Comparison of ENCODE assay signal across 8 cellular contexts in the genomic region with DNA sequence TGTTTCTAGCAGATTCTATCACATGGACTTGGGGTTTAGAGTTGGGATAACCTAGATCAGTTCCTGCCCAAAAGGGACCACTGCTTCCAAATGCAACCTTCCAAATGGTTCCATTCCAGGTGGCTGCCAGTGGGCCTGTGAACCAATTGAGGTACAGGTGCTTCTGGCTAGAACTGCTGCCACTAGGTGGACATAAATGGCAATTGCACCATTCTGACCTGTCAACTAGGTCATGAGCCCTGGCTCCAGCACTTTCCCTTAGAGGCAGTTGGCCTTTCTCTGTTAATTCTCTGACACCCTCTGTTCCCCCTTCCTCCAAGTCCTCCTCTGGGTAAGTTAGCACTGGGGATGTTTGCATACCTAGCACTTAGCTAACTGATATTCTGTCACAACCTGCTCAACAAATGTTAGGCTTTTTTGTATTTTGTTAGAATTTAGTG. TPM values are rescaled to one million over a fixed set of nuclear protein-coding genes. Genes with fewer than 3 reads are reported as not detected.
DNase-seq lines count a peak whose midpoint lies in the region; ATAC-seq and TF ChIP-seq lines count a peak whose summit lies in the region.

No MANE protein-coding gene starts in this region.

- H3K27ac Mint-ChIP-seq in activated CD4-positive, alpha-beta memory T cell treated with anti-CD3 and anti-CD28 coated beads for 36 hours: no peak overlapping the region
- H3K27ac Mint-ChIP-seq in progenitor cell of endocrine pancreas: no peak overlapping the region

- POLR2A ChIA-PET in activated CD4-positive, alpha-beta memory T cell treated with anti-CD3 and anti-CD28 coated beads for 36 hours (lab: Charles Lee): no interaction called here

- H3K27me3 Mint-ChIP-seq in activated CD4-positive, alpha-beta memory T cell treated with anti-CD3 and anti-CD28 coated beads for 36 hours: no peaks in the 10 kb centered on the region
- H3K27me3 Mint-ChIP-seq in progenitor cell of endocrine pancreas: peaks cover 14% of the 10 kb centered on the region

- ATAC-seq in HG02938 (IDR thresholded peaks at IDR 0.05; ENCODE audit: unreplicated experiment) (peak; percentile 76), gastroesophageal sphincter (no peak)

- TF ChIP-seq EP300 in gastroesophageal sphincter (IDR thresholded peaks at IDR 0.05): no peak

- H3K4me1 ChIP-seq in gastroesophageal sphincter: no peaks in the 10 kb centered on the region

- peaks cover 2% of the 10 kb centered on the region for H3K36me3 Mint-ChIP-seq in activated CD4-positive, alpha-beta memory T cell treated with anti-CD3 and anti-CD28 coated beads for 36 hours
- no peaks in the 10 kb centered on the region for H3K36me3 Mint-ChIP-seq in progenitor cell of endocrine pancreas (ENCODE audit: insufficient read depth)

- H3K9me3 Mint-ChIP-seq in activated CD4-positive, alpha-beta memory T cell treated with anti-CD3 and anti-CD28 coated beads for 36 hours: no peaks in the 10 kb centered on the region
- H3K9me3 Mint-ChIP-seq in progenitor cell of endocrine pancreas (ENCODE audit: low read depth): no peaks in the 10 kb centered on the region

- peaks cover 4% of the 10 kb centered on the region for H3K4me1 Mint-ChIP-seq in activated CD4-positive, alpha-beta memory T cell treated with anti-CD3 and anti-CD28 coated beads for 36 hours (ENCODE audit: low read depth)
- peaks cover 6% of the 10 kb centered on the region for H3K4me1 Mint-ChIP-seq in progenitor cell of endocrine pancreas (ENCODE audit: low read depth)

- no peaks in the 10 kb centered on the region for H3K36me3 ChIP-seq in gastroesophageal sphincter

- no peak for TF ChIP-seq POLR2A in gastroesophageal sphincter (IDR thresholded peaks at IDR 0.05)

- CTCF ChIA-PET in activated CD4-positive, alpha-beta memory T cell treated with anti-CD3 and anti-CD28 coated beads for 36 hours (lab: Charles Lee): interaction anchor here (0.8 to 8.3 kb wide), 9 partner anchors 10 to 249 kb away, joined by 3 to 92 read pairs (median 4); a partner anchor contains a TSS

- H3K27ac ChIP-seq in gastroesophageal sphincter: no peak overlapping the region

- intact Hi-C loops in activated CD4-positive, alpha-beta memory T cell treated with anti-CD3 and anti-CD28 coated beads for 36 hours (cut with micrococcal nuclease): loop anchor here (1.0 to 2.0 kb wide), 3 partner anchors 31 to 244 kb away; no protein-coding TSS in a partner anchor

- TF ChIP-seq CTCF in epithelial cell of esophagus (IDR thresholded peaks at IDR 0.05; ENCODE audit: insufficient read depth, low read depth, low read length, missing control alignments) (peak; percentile 74), progenitor cell of endocrine pancreas (IDR thresholded peaks at IDR 0.05; ENCODE audit: unreplicated experiment) (peak; percentile 70), gastroesophageal sphincter (IDR thresholded peaks at IDR 0.05) (peak in 1 of 4 experiments; percentile 30)

- H3K4me3 Mint-ChIP-seq in activated CD4-positive, alpha-beta memory T cell treated with anti-CD3 and anti-CD28 coated beads for 36 hours: no peak overlapping the region
- H3K4me3 Mint-ChIP-seq in progenitor cell of endocrine pancreas (ENCODE audit: low read depth): no peak overlapping the region

- peaks cover 0 to 8% (median 0%) of the 10 kb centered on the region in 3 donors for H3K9me3 ChIP-seq in gastroesophageal sphincter

- H3K4me3 ChIP-seq in epithelial cell of esophagus (ENCODE audit: low read length) (no peak overlapping the region), gastroesophageal sphincter (no peak overlapping the region)

- DNase-seq in NOMO-1 (lab: John Stamatoyannopoulos, UW; ENCODE audit: unreplicated experiment in 2 of 2): peak; percentile 27 to 40
- DNase-seq in NOMO-1 treated with dmso at 0.1 percent for 144 hours (lab: John Stamatoyannopoulos, UW; ENCODE audit: unreplicated experiment): no peak
- DNase-seq in NCI-H748 (lab: John Stamatoyannopoulos, UW; ENCODE audit: unreplicated experiment): peak; percentile 72
- peak; percentile 66 for DNase-seq in activated CD4-positive, alpha-beta memory T cell treated with anti-CD3 and anti-CD28 coated beads for 36 hours
- peak; percentile 64 for DNase-seq in epithelial cell of esophagus (ENCODE audit: low read depth)
- DNase-seq in progenitor cell of endocrine pancreas (ENCODE audit: low spot score, unreplicated experiment): peak; percentile 12

- H3K27me3 ChIP-seq in gastroesophageal sphincter: peaks cover 28% of the 10 kb centered on the region

RNA-seq across cellular contexts. Expression of a gene that starts 16.6 kb away (rescaled TPM):
- total RNA-seq in activated CD4-positive, alpha-beta memory T cell treated with anti-CD3 and anti-CD28 coated beads for 36 hours: under 1 TPM; 0.69 to 0.99 TPM
- total RNA-seq in progenitor cell of endocrine pancreas: not detected in 2 replicates
- total RNA-seq in gastroesophageal sphincter: not detected

RNA-seq across cellular contexts. Expression of a gene that starts 28.6 kb away (rescaled TPM):
- total RNA-seq in activated CD4-positive, alpha-beta memory T cell treated with anti-CD3 and anti-CD28 coated beads for 36 hours: 100 to 1,000 TPM; 352 to 358 TPM
- 153 and 156 TPM in 2 replicates for total RNA-seq in progenitor cell of endocrine pancreas
- total RNA-seq in gastroesophageal sphincter: 10 to 100 TPM; 33.0 to 41.0 (median 36.1) TPM

RNA-seq across cellular contexts. Expression of a gene that starts 32.3 kb away (rescaled TPM):
- 10 to 100 TPM; 13.3 to 13.4 TPM for total RNA-seq in activated CD4-positive, alpha-beta memory T cell treated with anti-CD3 and anti-CD28 coated beads for 36 hours
- 14.2 and 15.6 TPM in 2 replicates for total RNA-seq in progenitor cell of endocrine pancreas
- total RNA-seq in gastroesophageal sphincter: 10 to 100 TPM; 14.3 to 25.3 (median 16.8) TPM
